Comparison of ENCODE assay signal across 1 cellular context in the genomic region with DNA sequence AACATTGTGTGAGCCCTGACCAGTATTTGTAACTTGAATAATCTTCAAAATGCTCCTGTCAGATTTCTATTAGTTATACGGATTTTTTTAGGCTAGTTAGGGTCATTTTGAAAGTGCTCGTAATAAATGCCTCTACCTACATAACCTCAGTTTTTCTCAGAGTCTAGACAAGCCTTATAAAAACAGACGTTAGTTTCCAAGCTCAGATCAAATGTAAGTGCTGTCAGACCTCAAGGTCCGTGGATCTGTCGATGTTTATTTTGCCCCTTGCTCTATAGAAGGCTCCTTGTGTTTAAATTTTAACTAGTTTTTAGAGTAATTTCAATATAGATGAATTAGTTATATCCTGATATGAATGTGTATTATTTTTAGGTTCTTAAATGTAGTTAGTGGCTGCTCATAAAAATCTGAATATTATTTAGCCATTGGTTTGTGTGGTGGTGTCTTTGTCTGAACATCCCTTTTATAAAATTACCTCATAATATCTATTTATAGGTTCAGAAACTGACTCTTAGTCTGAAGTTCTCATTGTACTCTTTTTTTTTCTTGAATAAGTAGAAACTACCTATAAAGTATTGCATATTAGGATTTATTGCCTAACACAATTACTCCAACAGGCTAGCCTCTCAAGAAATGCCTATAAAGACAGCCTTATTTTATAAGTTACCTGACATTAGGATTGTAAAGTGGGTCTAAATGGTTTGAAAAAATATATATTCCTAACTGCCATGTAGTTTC.
TF ChIP-seq lines count a peak whose summit lies in the region.

No MANE protein-coding gene starts in this region.

TF ChIP-seq in GM12878, 131 proteins besides CTCF, POLR2A, EP300 and RAD21 (continued from another document):
- TF ChIP-seq, protein P1, sequence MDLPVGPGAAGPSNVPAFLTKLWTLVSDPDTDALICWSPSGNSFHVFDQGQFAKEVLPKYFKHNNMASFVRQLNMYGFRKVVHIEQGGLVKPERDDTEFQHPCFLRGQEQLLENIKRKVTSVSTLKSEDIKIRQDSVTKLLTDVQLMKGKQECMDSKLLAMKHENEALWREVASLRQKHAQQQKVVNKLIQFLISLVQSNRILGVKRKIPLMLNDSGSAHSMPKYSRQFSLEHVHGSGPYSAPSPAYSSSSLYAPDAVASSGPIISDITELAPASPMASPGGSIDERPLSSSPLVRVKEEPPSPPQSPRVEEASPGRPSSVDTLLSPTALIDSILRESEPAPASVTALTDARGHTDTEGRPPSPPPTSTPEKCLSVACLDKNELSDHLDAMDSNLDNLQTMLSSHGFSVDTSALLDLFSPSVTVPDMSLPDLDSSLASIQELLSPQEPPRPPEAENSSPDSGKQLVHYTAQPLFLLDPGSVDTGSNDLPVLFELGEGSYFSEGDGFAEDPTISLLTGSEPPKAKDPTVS (IDR thresholded peaks at IDR 0.05; ENCODE audit: low read depth, low read length), result no peak
- TF ChIP-seq MEF2B (IDR thresholded peaks at IDR 0.05; ENCODE audit: partially characterized antibody, poor library complexity, severe bottlenecking) (peak; percentile 77), KAT2A (conservative IDR thresholded peaks at IDR 0.05; ENCODE audit: control insufficient read depth, low read depth, low read length) (no peak), JUNB (IDR thresholded peaks at IDR 0.05) (peak; percentile 35), ATF7 (IDR thresholded peaks at IDR 0.05; ENCODE audit: low read depth) (peak; percentile 95), HDAC2 (IDR thresholded peaks at IDR 0.05) (no peak), CBFB (IDR thresholded peaks at IDR 0.05; ENCODE audit: low read depth) (no peak), ZNF384 (IDR thresholded peaks at IDR 0.05; ENCODE audit: borderline replicate concordance, low read depth, low read length) (peak; percentile 87), MTA2 (IDR thresholded peaks at IDR 0.05; ENCODE audit: low read depth) (0 out of 2 replicates have a peak, but pooled peaks have one; percentile 22), YY1 (IDR thresholded peaks at IDR 0.05; ENCODE audit: low read depth, low read length) (no peak), YBX1 (IDR thresholded peaks at IDR 0.05) (no peak)
- TF ChIP-seq, protein P2, sequence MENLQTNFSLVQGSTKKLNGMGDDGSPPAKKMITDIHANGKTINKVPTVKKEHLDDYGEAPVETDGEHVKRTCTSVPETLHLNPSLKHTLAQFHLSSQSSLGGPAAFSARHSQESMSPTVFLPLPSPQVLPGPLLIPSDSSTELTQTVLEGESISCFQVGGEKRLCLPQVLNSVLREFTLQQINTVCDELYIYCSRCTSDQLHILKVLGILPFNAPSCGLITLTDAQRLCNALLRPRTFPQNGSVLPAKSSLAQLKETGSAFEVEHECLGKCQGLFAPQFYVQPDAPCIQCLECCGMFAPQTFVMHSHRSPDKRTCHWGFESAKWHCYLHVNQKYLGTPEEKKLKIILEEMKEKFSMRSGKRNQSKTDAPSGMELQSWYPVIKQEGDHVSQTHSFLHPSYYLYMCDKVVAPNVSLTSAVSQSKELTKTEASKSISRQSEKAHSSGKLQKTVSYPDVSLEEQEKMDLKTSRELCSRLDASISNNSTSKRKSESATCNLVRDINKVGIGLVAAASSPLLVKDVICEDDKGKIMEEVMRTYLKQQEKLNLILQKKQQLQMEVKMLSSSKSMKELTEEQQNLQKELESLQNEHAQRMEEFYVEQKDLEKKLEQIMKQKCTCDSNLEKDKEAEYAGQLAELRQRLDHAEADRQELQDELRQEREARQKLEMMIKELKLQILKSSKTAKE (IDR thresholded peaks at IDR 0.05; ENCODE audit: low read depth, poor library complexity, severe bottlenecking), result peak; percentile 40
- TF ChIP-seq, protein P3, sequence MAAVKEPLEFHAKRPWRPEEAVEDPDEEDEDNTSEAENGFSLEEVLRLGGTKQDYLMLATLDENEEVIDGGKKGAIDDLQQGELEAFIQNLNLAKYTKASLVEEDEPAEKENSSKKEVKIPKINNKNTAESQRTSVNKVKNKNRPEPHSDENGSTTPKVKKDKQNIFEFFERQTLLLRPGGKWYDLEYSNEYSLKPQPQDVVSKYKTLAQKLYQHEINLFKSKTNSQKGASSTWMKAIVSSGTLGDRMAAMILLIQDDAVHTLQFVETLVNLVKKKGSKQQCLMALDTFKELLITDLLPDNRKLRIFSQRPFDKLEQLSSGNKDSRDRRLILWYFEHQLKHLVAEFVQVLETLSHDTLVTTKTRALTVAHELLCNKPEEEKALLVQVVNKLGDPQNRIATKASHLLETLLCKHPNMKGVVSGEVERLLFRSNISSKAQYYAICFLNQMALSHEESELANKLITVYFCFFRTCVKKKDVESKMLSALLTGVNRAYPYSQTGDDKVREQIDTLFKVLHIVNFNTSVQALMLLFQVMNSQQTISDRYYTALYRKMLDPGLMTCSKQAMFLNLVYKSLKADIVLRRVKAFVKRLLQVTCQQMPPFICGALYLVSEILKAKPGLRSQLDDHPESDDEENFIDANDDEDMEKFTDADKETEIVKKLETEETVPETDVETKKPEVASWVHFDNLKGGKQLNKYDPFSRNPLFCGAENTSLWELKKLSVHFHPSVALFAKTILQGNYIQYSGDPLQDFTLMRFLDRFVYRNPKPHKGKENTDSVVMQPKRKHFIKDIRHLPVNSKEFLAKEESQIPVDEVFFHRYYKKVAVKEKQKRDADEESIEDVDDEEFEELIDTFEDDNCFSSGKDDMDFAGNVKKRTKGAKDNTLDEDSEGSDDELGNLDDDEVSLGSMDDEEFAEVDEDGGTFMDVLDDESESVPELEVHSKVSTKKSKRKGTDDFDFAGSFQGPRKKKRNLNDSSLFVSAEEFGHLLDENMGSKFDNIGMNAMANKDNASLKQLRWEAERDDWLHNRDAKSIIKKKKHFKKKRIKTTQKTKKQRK (IDR thresholded peaks at IDR 0.05; ENCODE audit: low read depth, low read length), result no peak
- TF ChIP-seq, protein P4, sequence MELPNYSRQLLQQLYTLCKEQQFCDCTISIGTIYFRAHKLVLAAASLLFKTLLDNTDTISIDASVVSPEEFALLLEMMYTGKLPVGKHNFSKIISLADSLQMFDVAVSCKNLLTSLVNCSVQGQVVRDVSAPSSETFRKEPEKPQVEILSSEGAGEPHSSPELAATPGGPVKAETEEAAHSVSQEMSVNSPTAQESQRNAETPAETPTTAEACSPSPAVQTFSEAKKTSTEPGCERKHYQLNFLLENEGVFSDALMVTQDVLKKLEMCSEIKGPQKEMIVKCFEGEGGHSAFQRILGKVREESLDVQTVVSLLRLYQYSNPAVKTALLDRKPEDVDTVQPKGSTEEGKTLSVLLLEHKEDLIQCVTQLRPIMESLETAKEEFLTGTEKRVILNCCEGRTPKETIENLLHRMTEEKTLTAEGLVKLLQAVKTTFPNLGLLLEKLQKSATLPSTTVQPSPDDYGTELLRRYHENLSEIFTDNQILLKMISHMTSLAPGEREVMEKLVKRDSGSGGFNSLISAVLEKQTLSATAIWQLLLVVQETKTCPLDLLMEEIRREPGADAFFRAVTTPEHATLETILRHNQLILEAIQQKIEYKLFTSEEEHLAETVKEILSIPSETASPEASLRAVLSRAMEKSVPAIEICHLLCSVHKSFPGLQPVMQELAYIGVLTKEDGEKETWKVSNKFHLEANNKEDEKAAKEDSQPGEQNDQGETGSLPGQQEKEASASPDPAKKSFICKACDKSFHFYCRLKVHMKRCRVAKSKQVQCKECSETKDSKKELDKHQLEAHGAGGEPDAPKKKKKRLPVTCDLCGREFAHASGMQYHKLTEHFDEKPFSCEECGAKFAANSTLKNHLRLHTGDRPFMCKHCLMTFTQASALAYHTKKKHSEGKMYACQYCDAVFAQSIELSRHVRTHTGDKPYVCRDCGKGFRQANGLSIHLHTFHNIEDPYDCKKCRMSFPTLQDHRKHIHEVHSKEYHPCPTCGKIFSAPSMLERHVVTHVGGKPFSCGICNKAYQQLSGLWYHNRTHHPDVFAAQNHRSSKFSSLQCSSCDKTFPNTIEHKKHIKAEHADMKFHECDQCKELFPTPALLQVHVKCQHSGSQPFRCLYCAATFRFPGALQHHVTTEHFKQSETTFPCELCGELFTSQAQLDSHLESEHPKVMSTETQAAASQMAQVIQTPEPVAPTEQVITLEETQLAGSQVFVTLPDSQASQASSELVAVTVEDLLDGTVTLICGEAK (IDR thresholded peaks at IDR 0.05; ENCODE audit: borderline replicate concordance), result peak; percentile 27; the same call in 1 of the 2 replicates
- TF ChIP-seq, protein P5, sequence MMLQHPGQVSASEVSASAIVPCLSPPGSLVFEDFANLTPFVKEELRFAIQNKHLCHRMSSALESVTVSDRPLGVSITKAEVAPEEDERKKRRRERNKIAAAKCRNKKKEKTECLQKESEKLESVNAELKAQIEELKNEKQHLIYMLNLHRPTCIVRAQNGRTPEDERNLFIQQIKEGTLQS (IDR thresholded peaks at IDR 0.05; ENCODE audit: borderline replicate concordance, extremely low read depth, low read depth, low read length), result no peak
